1 cellular context compared by ENCODE assay signal in the genomic region with DNA sequence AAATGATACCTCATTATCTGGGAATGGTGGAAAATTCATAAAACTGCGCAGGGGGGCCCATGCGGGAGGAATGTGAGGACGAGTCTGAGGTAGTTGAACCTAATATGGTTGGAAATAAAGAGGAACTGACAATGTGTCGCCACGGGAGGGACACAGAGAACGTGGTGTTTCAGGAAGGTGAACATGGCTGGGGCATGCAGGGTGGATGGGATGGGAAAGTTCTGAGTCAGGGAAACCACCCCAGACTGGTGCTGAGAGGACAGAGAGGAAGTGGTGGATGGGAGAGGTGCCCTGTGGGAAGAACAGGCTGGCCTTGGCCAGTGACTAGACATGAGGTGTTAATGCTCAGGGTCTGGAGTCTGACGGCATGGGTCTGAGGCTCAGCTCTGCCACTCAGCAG.
TF ChIP-seq lines count a peak whose summit lies in the region.

No MANE protein-coding gene starts in this region.

TF ChIP-seq in GM12878, 131 proteins besides CTCF, POLR2A, EP300 and RAD21 (continued from another document):
- TF ChIP-seq, protein P1, sequence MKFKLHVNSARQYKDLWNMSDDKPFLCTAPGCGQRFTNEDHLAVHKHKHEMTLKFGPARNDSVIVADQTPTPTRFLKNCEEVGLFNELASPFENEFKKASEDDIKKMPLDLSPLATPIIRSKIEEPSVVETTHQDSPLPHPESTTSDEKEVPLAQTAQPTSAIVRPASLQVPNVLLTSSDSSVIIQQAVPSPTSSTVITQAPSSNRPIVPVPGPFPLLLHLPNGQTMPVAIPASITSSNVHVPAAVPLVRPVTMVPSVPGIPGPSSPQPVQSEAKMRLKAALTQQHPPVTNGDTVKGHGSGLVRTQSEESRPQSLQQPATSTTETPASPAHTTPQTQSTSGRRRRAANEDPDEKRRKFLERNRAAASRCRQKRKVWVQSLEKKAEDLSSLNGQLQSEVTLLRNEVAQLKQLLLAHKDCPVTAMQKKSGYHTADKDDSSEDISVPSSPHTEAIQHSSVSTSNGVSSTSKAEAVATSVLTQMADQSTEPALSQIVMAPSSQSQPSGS (IDR thresholded peaks at IDR 0.05; ENCODE audit: low read length) = no peak
- TF ChIP-seq RFX5 (IDR thresholded peaks at IDR 0.05; ENCODE audit: low read depth, low read length) (no peak), ZNF207 (IDR thresholded peaks at IDR 0.05; ENCODE audit: borderline replicate concordance) (no peak), ZNF217 (IDR thresholded peaks at IDR 0.05) (no peak), MTA3 (IDR thresholded peaks at IDR 0.05; ENCODE audit: borderline replicate concordance, low read length) (no peak), EGR1 (IDR thresholded peaks at IDR 0.05; ENCODE audit: borderline replicate concordance in 1 of 2, low read depth in 2 of 2, low read length in 2 of 2) (no peak), PAX5 (IDR thresholded peaks at IDR 0.05; ENCODE audit: borderline replicate concordance, low read depth, low read length) (peak; percentile 33; the same call in 1 of the 2 replicates), NR2F1 (conservative IDR thresholded peaks at IDR 0.05) (no peak), MXI1 (IDR thresholded peaks at IDR 0.05; ENCODE audit: low read depth, low read length) (no peak), ZNF274 (IDR thresholded peaks at IDR 0.05; ENCODE audit: insufficient read depth, insufficient read length) (no peak), CBX5 (IDR thresholded peaks at IDR 0.05; ENCODE audit: low read depth) (no peak), HDAC6 (IDR thresholded peaks at IDR 0.05; ENCODE audit: unreplicated experiment) (no peak), IKZF1 (conservative IDR thresholded peaks at IDR 0.05) (peak; percentile 36; the same call in 1 of the 2 replicates), YBX1 (IDR thresholded peaks at IDR 0.05) (no peak), SMARCA5 (IDR thresholded peaks at IDR 0.05) (no peak), JUND (IDR thresholded peaks at IDR 0.05; ENCODE audit: low read depth, low read length) (no peak), STAT1 (conservative IDR thresholded peaks at IDR 0.05) (no peak), RELA (IDR thresholded peaks at IDR 0.05; ENCODE audit: borderline replicate concordance, partially characterized antibody) (no peak), EED (IDR thresholded peaks at IDR 0.05; ENCODE audit: low read depth) (0 out of 2 replicates have a peak, but pooled peaks have one; percentile 29), SMC3 (IDR thresholded peaks at IDR 0.05; ENCODE audit: borderline replicate concordance, low read length) (peak; percentile 23; the same call in 1 of the 2 replicates), SPI1 (IDR thresholded peaks at IDR 0.05; ENCODE audit: borderline replicate concordance, insufficient read depth, low read depth, low read length) (peak; percentile 80), GATAD2B (conservative IDR thresholded peaks at IDR 0.05; ENCODE audit: low read depth) (no peak), CHD2 (IDR thresholded peaks at IDR 0.05; ENCODE audit: borderline replicate concordance, low read depth, low read length) (no peak), EZH2 (IDR thresholded peaks at IDR 0.05; ENCODE audit: borderline replicate concordance, control insufficient read depth, low read depth, low read length) (no peak), ZNF24 (IDR thresholded peaks at IDR 0.05) (no peak), TARDBP (IDR thresholded peaks at IDR 0.05; ENCODE audit: borderline replicate concordance) (no peak), BCL11A (IDR thresholded peaks at IDR 0.05; ENCODE audit: low read depth, low read length) (no peak)
- TF ChIP-seq, protein P2, sequence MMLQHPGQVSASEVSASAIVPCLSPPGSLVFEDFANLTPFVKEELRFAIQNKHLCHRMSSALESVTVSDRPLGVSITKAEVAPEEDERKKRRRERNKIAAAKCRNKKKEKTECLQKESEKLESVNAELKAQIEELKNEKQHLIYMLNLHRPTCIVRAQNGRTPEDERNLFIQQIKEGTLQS (IDR thresholded peaks at IDR 0.05; ENCODE audit: borderline replicate concordance, extremely low read depth, low read depth, low read length) = no peak
- TF ChIP-seq, protein P3, sequence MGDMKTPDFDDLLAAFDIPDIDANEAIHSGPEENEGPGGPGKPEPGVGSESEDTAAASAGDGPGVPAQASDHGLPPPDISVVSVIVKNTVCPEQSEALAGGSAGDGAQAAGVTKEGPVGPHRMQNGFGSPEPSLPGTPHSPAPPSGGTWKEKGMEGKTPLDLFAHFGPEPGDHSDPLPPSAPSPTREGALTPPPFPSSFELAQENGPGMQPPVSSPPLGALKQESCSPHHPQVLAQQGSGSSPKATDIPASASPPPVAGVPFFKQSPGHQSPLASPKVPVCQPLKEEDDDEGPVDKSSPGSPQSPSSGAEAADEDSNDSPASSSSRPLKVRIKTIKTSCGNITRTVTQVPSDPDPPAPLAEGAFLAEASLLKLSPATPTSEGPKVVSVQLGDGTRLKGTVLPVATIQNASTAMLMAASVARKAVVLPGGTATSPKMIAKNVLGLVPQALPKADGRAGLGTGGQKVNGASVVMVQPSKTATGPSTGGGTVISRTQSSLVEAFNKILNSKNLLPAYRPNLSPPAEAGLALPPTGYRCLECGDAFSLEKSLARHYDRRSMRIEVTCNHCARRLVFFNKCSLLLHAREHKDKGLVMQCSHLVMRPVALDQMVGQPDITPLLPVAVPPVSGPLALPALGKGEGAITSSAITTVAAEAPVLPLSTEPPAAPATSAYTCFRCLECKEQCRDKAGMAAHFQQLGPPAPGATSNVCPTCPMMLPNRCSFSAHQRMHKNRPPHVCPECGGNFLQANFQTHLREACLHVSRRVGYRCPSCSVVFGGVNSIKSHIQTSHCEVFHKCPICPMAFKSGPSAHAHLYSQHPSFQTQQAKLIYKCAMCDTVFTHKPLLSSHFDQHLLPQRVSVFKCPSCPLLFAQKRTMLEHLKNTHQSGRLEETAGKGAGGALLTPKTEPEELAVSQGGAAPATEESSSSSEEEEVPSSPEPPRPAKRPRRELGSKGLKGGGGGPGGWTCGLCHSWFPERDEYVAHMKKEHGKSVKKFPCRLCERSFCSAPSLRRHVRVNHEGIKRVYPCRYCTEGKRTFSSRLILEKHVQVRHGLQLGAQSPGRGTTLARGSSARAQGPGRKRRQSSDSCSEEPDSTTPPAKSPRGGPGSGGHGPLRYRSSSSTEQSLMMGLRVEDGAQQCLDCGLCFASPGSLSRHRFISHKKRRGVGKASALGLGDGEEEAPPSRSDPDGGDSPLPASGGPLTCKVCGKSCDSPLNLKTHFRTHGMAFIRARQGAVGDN (IDR thresholded peaks at IDR 0.05) = peak; percentile 39; the same call in 1 of the 2 replicates
- TF ChIP-seq, protein P4, sequence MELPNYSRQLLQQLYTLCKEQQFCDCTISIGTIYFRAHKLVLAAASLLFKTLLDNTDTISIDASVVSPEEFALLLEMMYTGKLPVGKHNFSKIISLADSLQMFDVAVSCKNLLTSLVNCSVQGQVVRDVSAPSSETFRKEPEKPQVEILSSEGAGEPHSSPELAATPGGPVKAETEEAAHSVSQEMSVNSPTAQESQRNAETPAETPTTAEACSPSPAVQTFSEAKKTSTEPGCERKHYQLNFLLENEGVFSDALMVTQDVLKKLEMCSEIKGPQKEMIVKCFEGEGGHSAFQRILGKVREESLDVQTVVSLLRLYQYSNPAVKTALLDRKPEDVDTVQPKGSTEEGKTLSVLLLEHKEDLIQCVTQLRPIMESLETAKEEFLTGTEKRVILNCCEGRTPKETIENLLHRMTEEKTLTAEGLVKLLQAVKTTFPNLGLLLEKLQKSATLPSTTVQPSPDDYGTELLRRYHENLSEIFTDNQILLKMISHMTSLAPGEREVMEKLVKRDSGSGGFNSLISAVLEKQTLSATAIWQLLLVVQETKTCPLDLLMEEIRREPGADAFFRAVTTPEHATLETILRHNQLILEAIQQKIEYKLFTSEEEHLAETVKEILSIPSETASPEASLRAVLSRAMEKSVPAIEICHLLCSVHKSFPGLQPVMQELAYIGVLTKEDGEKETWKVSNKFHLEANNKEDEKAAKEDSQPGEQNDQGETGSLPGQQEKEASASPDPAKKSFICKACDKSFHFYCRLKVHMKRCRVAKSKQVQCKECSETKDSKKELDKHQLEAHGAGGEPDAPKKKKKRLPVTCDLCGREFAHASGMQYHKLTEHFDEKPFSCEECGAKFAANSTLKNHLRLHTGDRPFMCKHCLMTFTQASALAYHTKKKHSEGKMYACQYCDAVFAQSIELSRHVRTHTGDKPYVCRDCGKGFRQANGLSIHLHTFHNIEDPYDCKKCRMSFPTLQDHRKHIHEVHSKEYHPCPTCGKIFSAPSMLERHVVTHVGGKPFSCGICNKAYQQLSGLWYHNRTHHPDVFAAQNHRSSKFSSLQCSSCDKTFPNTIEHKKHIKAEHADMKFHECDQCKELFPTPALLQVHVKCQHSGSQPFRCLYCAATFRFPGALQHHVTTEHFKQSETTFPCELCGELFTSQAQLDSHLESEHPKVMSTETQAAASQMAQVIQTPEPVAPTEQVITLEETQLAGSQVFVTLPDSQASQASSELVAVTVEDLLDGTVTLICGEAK (IDR thresholded peaks at IDR 0.05; ENCODE audit: borderline replicate concordance) = no peak
- TF ChIP-seq, protein P5, sequence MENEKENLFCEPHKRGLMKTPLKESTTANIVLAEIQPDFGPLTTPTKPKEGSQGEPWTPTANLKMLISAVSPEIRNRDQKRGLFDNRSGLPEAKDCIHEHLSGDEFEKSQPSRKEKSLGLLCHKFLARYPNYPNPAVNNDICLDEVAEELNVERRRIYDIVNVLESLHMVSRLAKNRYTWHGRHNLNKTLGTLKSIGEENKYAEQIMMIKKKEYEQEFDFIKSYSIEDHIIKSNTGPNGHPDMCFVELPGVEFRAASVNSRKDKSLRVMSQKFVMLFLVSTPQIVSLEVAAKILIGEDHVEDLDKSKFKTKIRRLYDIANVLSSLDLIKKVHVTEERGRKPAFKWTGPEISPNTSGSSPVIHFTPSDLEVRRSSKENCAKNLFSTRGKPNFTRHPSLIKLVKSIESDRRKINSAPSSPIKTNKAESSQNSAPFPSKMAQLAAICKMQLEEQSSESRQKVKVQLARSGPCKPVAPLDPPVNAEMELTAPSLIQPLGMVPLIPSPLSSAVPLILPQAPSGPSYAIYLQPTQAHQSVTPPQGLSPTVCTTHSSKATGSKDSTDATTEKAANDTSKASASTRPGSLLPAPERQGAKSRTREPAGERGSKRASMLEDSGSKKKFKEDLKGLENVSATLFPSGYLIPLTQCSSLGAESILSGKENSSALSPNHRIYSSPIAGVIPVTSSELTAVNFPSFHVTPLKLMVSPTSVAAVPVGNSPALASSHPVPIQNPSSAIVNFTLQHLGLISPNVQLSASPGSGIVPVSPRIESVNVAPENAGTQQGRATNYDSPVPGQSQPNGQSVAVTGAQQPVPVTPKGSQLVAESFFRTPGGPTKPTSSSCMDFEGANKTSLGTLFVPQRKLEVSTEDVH (IDR thresholded peaks at IDR 0.05; ENCODE audit: low read depth, partially characterized antibody) = no peak
- TF ChIP-seq, protein P6, sequence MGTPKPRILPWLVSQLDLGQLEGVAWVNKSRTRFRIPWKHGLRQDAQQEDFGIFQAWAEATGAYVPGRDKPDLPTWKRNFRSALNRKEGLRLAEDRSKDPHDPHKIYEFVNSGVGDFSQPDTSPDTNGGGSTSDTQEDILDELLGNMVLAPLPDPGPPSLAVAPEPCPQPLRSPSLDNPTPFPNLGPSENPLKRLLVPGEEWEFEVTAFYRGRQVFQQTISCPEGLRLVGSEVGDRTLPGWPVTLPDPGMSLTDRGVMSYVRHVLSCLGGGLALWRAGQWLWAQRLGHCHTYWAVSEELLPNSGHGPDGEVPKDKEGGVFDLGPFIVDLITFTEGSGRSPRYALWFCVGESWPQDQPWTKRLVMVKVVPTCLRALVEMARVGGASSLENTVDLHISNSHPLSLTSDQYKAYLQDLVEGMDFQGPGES (IDR thresholded peaks at IDR 0.05) = no peak
